Comparison of ENCODE assay signal across 8 cellular contexts in the genomic region with DNA sequence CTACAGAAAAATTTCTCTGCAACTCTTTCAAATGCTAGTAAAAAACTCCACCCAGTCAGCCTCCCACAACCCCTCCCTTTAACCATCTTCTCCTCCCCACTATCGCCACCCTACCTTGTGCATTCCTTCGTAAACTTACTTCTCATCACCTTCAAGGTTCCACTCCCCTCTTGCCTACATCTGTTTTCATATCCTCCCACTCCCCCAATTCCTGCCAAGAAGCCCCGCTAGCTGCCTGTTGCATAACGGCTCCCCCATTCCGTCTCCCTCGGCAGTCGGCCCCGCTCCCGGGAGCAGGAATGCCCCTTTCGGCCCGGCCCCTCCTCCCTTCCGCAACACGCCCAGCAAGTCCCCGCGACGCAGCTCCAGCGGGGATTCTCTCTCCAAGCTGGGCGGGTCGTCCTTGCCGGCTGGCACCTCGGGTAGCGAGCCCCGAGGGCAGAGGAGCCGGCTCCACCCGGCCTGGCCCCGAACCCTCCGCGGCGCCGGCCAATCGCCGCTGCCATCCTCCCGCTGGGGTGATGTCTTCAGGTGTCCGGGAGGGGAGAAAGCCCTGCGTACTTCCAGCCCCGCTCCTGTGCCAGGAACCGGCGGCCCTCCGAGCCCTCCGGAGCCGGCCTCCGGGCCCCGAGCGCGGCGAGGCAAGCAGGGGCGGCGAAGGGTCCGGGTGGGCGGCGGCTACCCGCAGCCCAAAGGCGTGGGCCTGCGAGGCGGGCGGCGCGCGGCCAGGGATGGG. TPM values are rescaled to one million over a fixed set of nuclear protein-coding genes. Genes with fewer than 3 reads are reported as not detected.
DNase-seq lines count a peak whose midpoint lies in the region; ATAC-seq and TF ChIP-seq lines count a peak whose summit lies in the region.

No MANE protein-coding gene starts in this region.

- H3K36me3 Mint-ChIP-seq in activated CD4-positive, alpha-beta memory T cell treated with anti-CD3 and anti-CD28 coated beads, Interleukin-2, amount 10 ng/mL, durations not matched to agents 7 days and 5 days (ENCODE audit: low read depth), result peaks cover 2% of the 10 kb centered on the region

- peak overlapping the region; percentile 96 for H3K4me3 Mint-ChIP-seq in activated CD4-positive, alpha-beta memory T cell treated with anti-CD3 and anti-CD28 coated beads, Interleukin-2, amount 10 ng/mL, durations not matched to agents 7 days and 5 days

- H3K27me3 Mint-ChIP-seq in activated CD4-positive, alpha-beta memory T cell treated with anti-CD3 and anti-CD28 coated beads, Interleukin-2, amount 10 ng/mL, durations not matched to agents 7 days and 5 days, result peaks cover 10% of the 10 kb centered on the region

- no peaks in the 10 kb centered on the region for H3K9me3 Mint-ChIP-seq in activated CD4-positive, alpha-beta memory T cell treated with anti-CD3 and anti-CD28 coated beads, Interleukin-2, amount 10 ng/mL, durations not matched to agents 7 days and 5 days

- no peaks in the 10 kb centered on the region for H3K36me3 ChIP-seq in ectodermal cell (ENCODE audit: control insufficient read depth, insufficient read depth, low read length)
- H3K36me3 ChIP-seq in lung (ENCODE audit: control insufficient read depth in 2 of 2, insufficient read depth in 2 of 2, low read length in 2 of 2), result peaks cover 0 to 2% of the 10 kb centered on the region in 2 donors

- H3K27me3 ChIP-seq in ectodermal cell (ENCODE audit: control insufficient read depth, insufficient read depth, low read length, poor library complexity, severe bottlenecking), result peaks cover 21% of the 10 kb centered on the region
- no peaks in the 10 kb centered on the region for H3K27me3 ChIP-seq in lung (ENCODE audit: control insufficient read depth, insufficient read depth)

- peak overlapping the region; percentile 83 for H3K27ac ChIP-seq in ectodermal cell (ENCODE audit: insufficient read depth, low read depth, low read length, poor library complexity, severe bottlenecking)
- H3K27ac ChIP-seq in lung (ENCODE audit: low read depth in 1 of 2, low read length in 1 of 2), result peak overlapping the region; percentile 76 to 94

- in situ Hi-C loops in ACHN (cut with HindIII; ENCODE audit: low pct_ligation_motif_present, low pct_unique_long_range_greater_than_20kb, low sequenced_read_pairs), result no loop called here

- H3K4me1 ChIP-seq in ectodermal cell (ENCODE audit: control insufficient read depth, insufficient read depth, low read length) (peaks cover 11% of the 10 kb centered on the region), lung (ENCODE audit: control insufficient read depth in 2 of 2, insufficient read depth in 2 of 2, low read length in 2 of 2) (peaks cover 2 to 3% of the 10 kb centered on the region in 2 donors)

- peak; percentile 90 for DNase-seq in ACHN
- DNase-seq in NCI-H510A (lab: John Stamatoyannopoulos, UW), result peak; percentile 51
- DNase-seq in activated CD4-positive, alpha-beta memory T cell treated with anti-CD3 and anti-CD28 coated beads, Interleukin-2, amount 10 ng/mL, durations not matched to agents 7 days and 5 days, result peak; percentile 53
- DNase-seq in lung (ENCODE audit: low spot score), result peak; percentile 63
- DNase-seq in stimulated activated CD4-positive, alpha-beta T cell treated with anti-CD3 and anti-CD28 coated beads, TNF-alpha, amount 100 ng/mL, for 48 hours (ENCODE audit: low read depth in 3 of 3), result peak; percentile 36 to 51 (median 37)

- H3K9me3 ChIP-seq in ectodermal cell (ENCODE audit: control insufficient read depth, low read length) (no peaks in the 10 kb centered on the region), lung (ENCODE audit: control insufficient read depth in 2 of 2, insufficient read depth in 1 of 2, low read length in 1 of 2) (no peaks in the 10 kb centered on the region)

- H3K4me1 Mint-ChIP-seq in activated CD4-positive, alpha-beta memory T cell treated with anti-CD3 and anti-CD28 coated beads, Interleukin-2, amount 10 ng/mL, durations not matched to agents 7 days and 5 days, result peaks cover 20% of the 10 kb centered on the region

- POLR2A ChIA-PET in activated CD4-positive, alpha-beta memory T cell treated with anti-CD3 and anti-CD28 coated beads, Interleukin-2, amount 10 ng/mL, durations not matched to agents 7 days and 5 days (lab: Charles Lee), result interaction anchor here (0.6 to 1.0 kb wide), 3 partner anchors 86 to 157 kb away, joined by 3 to 5 read pairs (median 3); partner anchors contain the start of gene AP1G1

- peak; percentile 23 for ATAC-seq in GM18520 (IDR thresholded peaks at IDR 0.05; ENCODE audit: unreplicated experiment)
- peak; percentile 41 for ATAC-seq in HG03045 (IDR thresholded peaks at IDR 0.05; ENCODE audit: unreplicated experiment)
- peak; percentile 28 for ATAC-seq in lung (ENCODE audit: insufficient read depth, low FRiP score)

- H3K27ac Mint-ChIP-seq in activated CD4-positive, alpha-beta memory T cell treated with anti-CD3 and anti-CD28 coated beads, Interleukin-2, amount 10 ng/mL, durations not matched to agents 7 days and 5 days, result peak overlapping the region; percentile 84

- TF ChIP-seq CTCF in lung (IDR thresholded peaks at IDR 0.05; ENCODE audit: control extremely low read depth, extremely low read depth), result no peak

- CTCF ChIA-PET in activated CD4-positive, alpha-beta memory T cell treated with anti-CD3 and anti-CD28 coated beads, Interleukin-2, amount 10 ng/mL, durations not matched to agents 7 days and 5 days (lab: Charles Lee), result interaction anchor here (1.2 kb wide), 1 partner anchor 157 kb away, joined by 4 read pairs; no protein-coding TSS in a partner anchor

- WGBS in ectodermal cell, 2 experiments, result 0% methylated on average over 59 of the region's 59 CpGs
- WGBS in lung, 2 donors, result 0 to 1% methylated on average over 51 to 59 of the region's 59 CpGs

- H3K4me3 ChIP-seq in ectodermal cell (ENCODE audit: insufficient read depth, low read depth, low read length) (peak overlapping the region; percentile 82), lung (peak overlapping the region; percentile 94)

RNA-seq across cellular contexts. Expression of gene PHLPP2, which starts 1.5 kb away (rescaled TPM):
- 1 to 10 TPM; 7.4 TPM for total RNA-seq in activated CD4-positive, alpha-beta memory T cell treated with anti-CD3 and anti-CD28 coated beads, Interleukin-2, amount 10 ng/mL, durations not matched to agents 7 days and 5 days
- 11.4 TPM for polyA plus RNA-seq in ectodermal cell (2013, experiment 1 of 4)
- polyA plus RNA-seq in ectodermal cell (2013, experiment 2 of 4), result 11.6 TPM
- polyA plus RNA-seq in ectodermal cell (2013, experiment 3 of 4), result 9.7 TPM
- 11.3 TPM for polyA plus RNA-seq in ectodermal cell (2013, experiment 4 of 4)
- 1 to 10 TPM; 5.3 to 6.5 TPM for total RNA-seq in lung
- 1 to 10 TPM; 1.3 to 1.8 TPM for polyA plus RNA-seq in lung

Comparison
In these comparisons a context has a peak if more than half of its experiments do, and no peak if none do; other contexts are left out.
1. Peak in every context shown above with its lines: DNase-seq, ATAC-seq, H3K4me3 ChIP-seq and H3K27ac ChIP-seq.
2. DNase-seq: peak in every context shown above with its lines; median percentile 90 in ACHN; 63 in lung; 53 in activated CD4-positive, alpha-beta memory T cell treated with anti-CD3 and anti-CD28 coated beads, Interleukin-2, amount 10 ng/mL, durations not matched to agents 7 days and 5 days; 51 in NCI-H510A; 37 in stimulated activated CD4-positive, alpha-beta T cell treated with anti-CD3 and anti-CD28 coated beads, TNF-alpha, amount 100 ng/mL, for 48 hours.